Comparison of ENCODE assay signal across 17 cellular contexts in genomic region chr14:91845652-91846051, GRCh38. TPM values are rescaled to one million over a fixed set of nuclear protein-coding genes. Genes with fewer than 3 reads are reported as not detected.
DNase-seq lines count a peak whose midpoint lies in the region; ATAC-seq and TF ChIP-seq lines count a peak whose summit lies in the region.
"Had no signal": no experiment of that assay in that cellular context is flagged by ENCODE, and none has a peak within 500 bp of the region (broad histone marks: within the 10 kb centered on the region; RNA-seq: fewer than 3 reads in every experiment).

No MANE protein-coding gene starts in this region.

- WGBS in transverse colon (ENCODE audit: low coverage in 1 of 2), 2 donors, result 81 to 100% methylated on average over 1 to 2 of the region's 2 CpGs
- 81 to 93% (median 85%) methylated on average over 2 of the region's 2 CpGs for WGBS in heart left ventricle, 4 donors

- H3K36me3 ChIP-seq in transverse colon (no peaks in the 10 kb centered on the region), heart left ventricle (no peaks in the 10 kb centered on the region)
- H3K36me3 ChIP-seq: HAP-1 had no signal

- ATAC-seq in T-helper 17 cell, result no peak
- ATAC-seq in foreskin keratinocyte, result peak; percentile 41
- ATAC-seq in heart left ventricle, result no peak
- no peak for ATAC-seq in HG03039 (IDR thresholded peaks at IDR 0.05; ENCODE audit: unreplicated experiment)
- no peak for ATAC-seq in activated naive CD8-positive, alpha-beta T cell treated with anti-CD3 and anti-CD28 coated beads, Interleukin-2, amount 50 U/mL, for 24 hours
- ATAC-seq: HepG2 had no signal

- no peaks in the 10 kb centered on the region for H3K4me1 ChIP-seq in foreskin keratinocyte
- no peaks in the 10 kb centered on the region for H3K4me1 ChIP-seq in transverse colon
- H3K4me1 ChIP-seq in heart left ventricle, result peaks cover 0 to 5% (median 0%) of the 10 kb centered on the region in 12 donors
- H3K4me1 ChIP-seq: HAP-1 had no signal

- DNase-seq in DMS53 (lab: John Stamatoyannopoulos, UW), result peak; percentile 14
- DNase-seq in DMS53 treated with DMSO at 0.1 percent for 48 hours (lab: John Stamatoyannopoulos, UW; ENCODE audit: unreplicated experiment), result no peak
- DNase-seq in T-helper 17 cell, result no peak
- DNase-seq in foreskin keratinocyte, result no peak
- DNase-seq in transverse colon, result no peak
- no peak for DNase-seq in heart left ventricle
- no peak for DNase-seq in activated naive CD8-positive, alpha-beta T cell treated with anti-CD3 and anti-CD28 coated beads, Interleukin-2, amount 50 U/mL, for 24 hours
- DNase-seq: Calu3, DMS 273 treated with DMSO at 0.1 percent for 48 hours, DMS79 treated with DMSO at 0.1 percent for 48 hours, EL had no signal

- H3K4me3 ChIP-seq in transverse colon, result no peak overlapping the region
- no peak overlapping the region for H3K4me3 ChIP-seq in heart left ventricle
- H3K4me3 ChIP-seq: HAP-1 had no signal

- H3K9me3 Mint-ChIP-seq in activated naive CD8-positive, alpha-beta T cell treated with anti-CD3 and anti-CD28 coated beads, Interleukin-2, amount 50 U/mL, for 24 hours, result no peaks in the 10 kb centered on the region

- H3K27me3 ChIP-seq in foreskin keratinocyte (peaks cover 10% of the 10 kb centered on the region), transverse colon (no peaks in the 10 kb centered on the region), heart left ventricle (peaks cover 0 to 12% (median 0%) of the 10 kb centered on the region in 9 donors)

- no peaks in the 10 kb centered on the region for H3K9me3 ChIP-seq in T-helper 17 cell (ENCODE audit: control insufficient read depth, low read length, poor library complexity, severe bottlenecking)
- H3K9me3 ChIP-seq in transverse colon, result no peaks in the 10 kb centered on the region
- H3K9me3 ChIP-seq in heart left ventricle, result no peaks in the 10 kb centered on the region
- H3K9me3 ChIP-seq: HAP-1 had no signal

- no peak overlapping the region for H3K27ac ChIP-seq in foreskin keratinocyte
- H3K27ac ChIP-seq in transverse colon, result no peak overlapping the region
- H3K27ac ChIP-seq in heart left ventricle, result no peak overlapping the region
- H3K27ac ChIP-seq: 22Rv1 had no signal

- no peaks in the 10 kb centered on the region for H3K36me3 Mint-ChIP-seq in T-helper 17 cell (ENCODE audit: low read depth)
- peaks cover 2% of the 10 kb centered on the region for H3K36me3 Mint-ChIP-seq in activated naive CD8-positive, alpha-beta T cell treated with anti-CD3 and anti-CD28 coated beads, Interleukin-2, amount 50 U/mL, for 24 hours (ENCODE audit: low read depth)
- H3K36me3 Mint-ChIP-seq: CD14-positive monocyte had no signal

- H3K27ac Mint-ChIP-seq in T-helper 17 cell, result peak overlapping the region; percentile 66
- H3K27ac Mint-ChIP-seq in activated naive CD8-positive, alpha-beta T cell treated with anti-CD3 and anti-CD28 coated beads, Interleukin-2, amount 50 U/mL, for 24 hours, result no peak overlapping the region
- H3K27ac Mint-ChIP-seq: CD14-positive monocyte had no signal

- TF ChIP-seq POLR2A in transverse colon (IDR thresholded peaks at IDR 0.05), result no peak
- no peak for TF ChIP-seq POLR2A in heart left ventricle (IDR thresholded peaks at IDR 0.05)

- TF ChIP-seq EP300 in transverse colon (IDR thresholded peaks at IDR 0.05; ENCODE audit: low read depth), result no peak

- H3K4me3 Mint-ChIP-seq in T-helper 17 cell, result no peak overlapping the region
- no peak overlapping the region for H3K4me3 Mint-ChIP-seq in activated naive CD8-positive, alpha-beta T cell treated with anti-CD3 and anti-CD28 coated beads, Interleukin-2, amount 50 U/mL, for 24 hours
- H3K4me3 Mint-ChIP-seq: CD14-positive monocyte had no signal

- no peaks in the 10 kb centered on the region for H3K27me3 Mint-ChIP-seq in T-helper 17 cell
- H3K27me3 Mint-ChIP-seq in activated naive CD8-positive, alpha-beta T cell treated with anti-CD3 and anti-CD28 coated beads, Interleukin-2, amount 50 U/mL, for 24 hours, result no peaks in the 10 kb centered on the region

- in situ Hi-C loops in transverse colon (cut with MboI; ENCODE audit: low pct_ligation_motif_present in 1 of 4, low pct_unique_long_range_greater_than_20kb in 1 of 4, low sequenced_read_pairs in 3 of 4), result no loop called here

- intact Hi-C loops in transverse colon (cut with DNase I; ENCODE audit: low total_unique reads) (no loop called here), heart left ventricle (cut with DNase I) (no loop called here)

- TF ChIP-seq CTCF in foreskin keratinocyte (conservative IDR thresholded peaks at IDR 0.05) (no peak), transverse colon (IDR thresholded peaks at IDR 0.05) (no peak), heart left ventricle (IDR thresholded peaks at IDR 0.05) (no peak)

- peaks cover 44% of the 10 kb centered on the region for H3K4me1 Mint-ChIP-seq in T-helper 17 cell
- peaks cover 34% of the 10 kb centered on the region for H3K4me1 Mint-ChIP-seq in activated naive CD8-positive, alpha-beta T cell treated with anti-CD3 and anti-CD28 coated beads, Interleukin-2, amount 50 U/mL, for 24 hours

RNA-seq across cellular contexts. Expression of gene TC2N, which starts 21.7 kb away (rescaled TPM):
- 100 to 1,000 TPM; 178 to 214 TPM for total RNA-seq in T-helper 17 cell
- 16.7 and 22.8 TPM in 2 replicates for total RNA-seq in foreskin keratinocyte
- polyA plus RNA-seq in foreskin keratinocyte, result 7.3 and 7.4 TPM in 2 replicates
- 10 to 100 TPM; 36.0 to 85.4 (median 53.7) TPM for total RNA-seq in transverse colon
- total RNA-seq in heart left ventricle, result 10 to 100 TPM in 1 of 9 donors, 1 to 10 TPM in 8; 1.1 to 17.1 (median 3.2) TPM
- 1 to 10 TPM; 1.2 to 2.1 TPM for polyA plus RNA-seq in heart left ventricle
- total RNA-seq: HepG2, HT1080 had no signal
